ENCODE assay signal across 18 cellular contexts in genomic region chr4:87934157-87934704, GRCh38. TPM values are rescaled to one million over a fixed set of nuclear protein-coding genes. Genes with fewer than 3 reads are reported as not detected.
A peak's percentile ranks its signal among the peaks of the same experiment; 100 is the strongest.
DNase-seq lines count a peak whose midpoint lies in the region; ATAC-seq, FAIRE-seq and TF ChIP-seq lines count a peak whose summit lies in the region.
"Had no signal": no experiment of that assay in that cellular context is flagged by ENCODE, and none has a peak within 500 bp of the region (broad histone marks: within the 10 kb centered on the region; RNA-seq: fewer than 3 reads in every experiment).

No MANE protein-coding gene starts in this region.

- RAD21 ChIA-PET in HCT116 (lab: Charles Lee; ENCODE audit: low non-redundant PET in 1 of 2, low total read pairs in 2 of 2, uncharacterized antibody in 2 of 2, unreplicated experiment in 2 of 2), result no interaction called here

- no peaks in the 10 kb centered on the region for H3F3A ChIP-seq in SK-N-SH (replicated peaks; ENCODE audit: insufficient read depth)

- H2AFZ ChIP-seq in HCT116 (ENCODE audit: low read depth, low read length, poor library complexity, severe bottlenecking) (peak overlapping the region; percentile 57), Karpas-422 (ENCODE audit: low read length) (no peak overlapping the region), SK-N-SH (ENCODE audit: low read depth) (no peak overlapping the region)
- H2AFZ ChIP-seq: GM23248 had no signal

- H3K36me3 ChIP-seq in HCT116 (ENCODE audit: control insufficient read depth in 1 of 2, insufficient read depth in 2 of 2, low read length in 2 of 2) (no peaks in the 10 kb centered on the region), Karpas-422 (ENCODE audit: insufficient read depth, low read length) (no peaks in the 10 kb centered on the region), endodermal cell (ENCODE audit: control insufficient read depth, insufficient read depth, low read length) (peaks cover 39% of the 10 kb centered on the region), kidney (ENCODE audit: control insufficient read depth in 1 of 2, insufficient read depth in 2 of 2, low read length in 2 of 2) (no peaks in the 10 kb centered on the region), SK-N-SH (replicated peaks in 1 of 2; ENCODE audit: control insufficient read depth in 1 of 2, insufficient read depth in 2 of 2, low read length in 1 of 2) (no peaks in the 10 kb centered on the region)

- TF ChIP-seq CTCF in HCT116 (IDR thresholded peaks at IDR 0.05 in 2 of 3, conservative IDR thresholded peaks at IDR 0.05 in 1 of 3; ENCODE audit: borderline replicate concordance in 1 of 3, insufficient read depth in 1 of 3, low read depth in 2 of 3, low read length in 2 of 3) (no peak), endodermal cell (conservative IDR thresholded peaks at IDR 0.05) (no peak), kidney (IDR thresholded peaks at IDR 0.05; ENCODE audit: borderline replicate concordance, extremely low read depth, insufficient read depth) (no peak), SK-N-SH (IDR thresholded peaks at IDR 0.05) (no peak)

- H4K20me1 ChIP-seq in HCT116 (ENCODE audit: insufficient read depth), result no peaks in the 10 kb centered on the region
- no peaks in the 10 kb centered on the region for H4K20me1 ChIP-seq in Karpas-422 (ENCODE audit: insufficient read depth, low read depth, low read length)
- H4K20me1 ChIP-seq in SK-N-SH (ENCODE audit: insufficient read depth), result no peaks in the 10 kb centered on the region

- peaks cover 2% of the 10 kb centered on the region for H3K27me3 Mint-ChIP-seq in endodermal cell (ENCODE audit: insufficient read depth)

- H3K4me3 Mint-ChIP-seq in endodermal cell, result no peak overlapping the region
- H3K4me3 Mint-ChIP-seq: CD4-positive, alpha-beta memory T cell had no signal

- WGBS in endodermal cell (ENCODE audit: insufficient coverage in 1 of 2, insufficient read length in 1 of 2), 2 experiments, result 95 to 100% methylated on average over 2 of the region's 2 CpGs
- WGBS in SK-N-SH (ENCODE audit: low lambda C conversion rate), result 63% methylated on average over 2 of the region's 2 CpGs

- ATAC-seq in HCT116, result no peak
- ATAC-seq in GM18867 (IDR thresholded peaks at IDR 0.05; ENCODE audit: unreplicated experiment), result no peak
- no peak for ATAC-seq in HG02610 (IDR thresholded peaks at IDR 0.05; ENCODE audit: unreplicated experiment)
- ATAC-seq: GM12878 had no signal

- H3K27ac ChIP-seq in HCT116 (ENCODE audit: low read depth, low read length), result no peak overlapping the region
- no peak overlapping the region for H3K27ac ChIP-seq in Karpas-422 (ENCODE audit: low read length)
- H3K27ac ChIP-seq in endodermal cell (ENCODE audit: low read depth, low read length), result no peak overlapping the region
- no peak overlapping the region for H3K27ac ChIP-seq in kidney (ENCODE audit: low read depth in 2 of 2, low read length in 2 of 2)
- H3K27ac ChIP-seq in SK-N-SH (ENCODE audit: low read depth in 2 of 2, low read length in 1 of 2), result no peak overlapping the region
- H3K27ac ChIP-seq: GM23248 had no signal

- CTCF ChIA-PET in HCT116 (lab: Charles Lee), result no interaction called here
- CTCF ChIA-PET in SK-N-SH (lab: Yijun Ruan, JAX), result interaction anchor here (1.0 kb wide), 1 partner anchor 106 kb away, joined by 3 read pairs; no protein-coding TSS in a partner anchor

- peaks cover 0 to 6% of the 10 kb centered on the region in 2 experiments; a peak in 1 of 4 replicates for H3K9me3 ChIP-seq in HCT116 (ENCODE audit: control insufficient read depth in 1 of 2, insufficient read depth in 1 of 2, low read depth in 1 of 2, low read length in 2 of 2)
- no peaks in the 10 kb centered on the region for H3K9me3 ChIP-seq in Karpas-422 (ENCODE audit: low read length)
- peaks cover 15% of the 10 kb centered on the region for H3K9me3 ChIP-seq in endodermal cell (ENCODE audit: control insufficient read depth, low read length)
- H3K9me3 ChIP-seq in kidney (ENCODE audit: control insufficient read depth in 1 of 2, low read length in 2 of 2), result peaks cover 0 to 5% of the 10 kb centered on the region in 2 donors
- H3K9me3 ChIP-seq in SK-N-SH, result no peaks in the 10 kb centered on the region

- no peaks in the 10 kb centered on the region for H3K9me2 ChIP-seq in HCT116 (ENCODE audit: insufficient read depth)
- no peaks in the 10 kb centered on the region for H3K9me2 ChIP-seq in Karpas-422 (replicated peaks; ENCODE audit: insufficient read depth, low read length)
- H3K9me2 ChIP-seq in SK-N-SH, result no peaks in the 10 kb centered on the region

- DNase-seq in HCT116 (ENCODE audit: low read depth, low spot score) (no peak), Karpas-422 (peak; percentile 26), endodermal cell (no peak), kidney (no peak), SK-N-SH (no peak), DMS79 (lab: John Stamatoyannopoulos, UW) (no peak)
- DNase-seq: C1 segment of cervical spinal cord; Calu3; CD4-positive, alpha-beta memory T cell; COR-L47; EL; GDM1; GM23248; HCEC 1CT had no signal

- H3K4me3 ChIP-seq in HCT116 (replicated peaks in 1 of 2; ENCODE audit: low read depth in 1 of 2, low read length in 2 of 2) (no peak overlapping the region), Karpas-422 (ENCODE audit: low read length) (no peak overlapping the region), endodermal cell (ENCODE audit: low read length) (peak overlapping the region; percentile 71), kidney (ENCODE audit: low read length in 2 of 2) (no peak overlapping the region), SK-N-SH (ENCODE audit: low read depth in 2 of 2, low read length in 1 of 2) (no peak overlapping the region)
- H3K4me3 ChIP-seq: GM12878, GM23248 had no signal

- peak overlapping the region; percentile 16 for H3K27ac Mint-ChIP-seq in endodermal cell
- H3K27ac Mint-ChIP-seq: CD4-positive, alpha-beta memory T cell had no signal

- H3K9ac ChIP-seq in HCT116 (ENCODE audit: low read length), result no peak overlapping the region
- H3K9ac ChIP-seq in Karpas-422 (ENCODE audit: low read length), result no peak overlapping the region
- H3K9ac ChIP-seq in endodermal cell (ENCODE audit: extremely low read depth, low read length, poor library complexity, severe bottlenecking), result no peak overlapping the region
- H3K9ac ChIP-seq in kidney (ENCODE audit: low read length in 2 of 2), result no peak overlapping the region
- H3K9ac ChIP-seq in SK-N-SH, result no peak overlapping the region
- H3K9ac ChIP-seq: GM23248 had no signal

- intact Hi-C loops in HCT116 (cut with micrococcal nuclease), result no loop called here
- intact Hi-C loops in kidney (cut with DNase I), result no loop called here

- TF ChIP-seq EP300 in SK-N-SH (IDR thresholded peaks at IDR 0.05; ENCODE audit: borderline replicate concordance in 1 of 2, low read depth in 1 of 2, low read length in 1 of 2), result no peak

- POLR2A ChIA-PET in HCT116 (lab: Charles Lee), result interaction anchor here (0.9 kb wide), 1 partner anchor 276 kb away, joined by 3 read pairs; no protein-coding TSS in a partner anchor
- POLR2A ChIA-PET in SK-N-SH (lab: Yijun Ruan, JAX), result no interaction called here

- H3K4me1 ChIP-seq in HCT116 (ENCODE audit: control insufficient read depth in 1 of 2, insufficient read depth in 2 of 2, low read length in 2 of 2) (no peaks in the 10 kb centered on the region), Karpas-422 (ENCODE audit: low read length) (no peaks in the 10 kb centered on the region), endodermal cell (ENCODE audit: control insufficient read depth, insufficient read depth, low read length) (no peaks in the 10 kb centered on the region), kidney (ENCODE audit: control insufficient read depth in 1 of 2, insufficient read depth in 1 of 2, low read depth in 1 of 2, low read length in 2 of 2) (no peaks in the 10 kb centered on the region), SK-N-SH (ENCODE audit: control insufficient read depth in 1 of 2, insufficient read depth in 2 of 2, low read depth in 1 of 2, low read length in 1 of 2) (no peaks in the 10 kb centered on the region)

- peak; percentile 49 for FAIRE-seq in kidney (lab: Jason Lieb, UNC)
- FAIRE-seq: GM12878, H54 had no signal

- no peak for TF ChIP-seq POLR2A in HCT116 (IDR thresholded peaks at IDR 0.05; ENCODE audit: borderline replicate concordance, extremely low read depth, insufficient read depth, insufficient read length)

- H3K79me2 ChIP-seq in HCT116 (ENCODE audit: insufficient read depth, low read length), result no peaks in the 10 kb centered on the region
- H3K79me2 ChIP-seq in Karpas-422 (ENCODE audit: low read length), result no peaks in the 10 kb centered on the region
- no peaks in the 10 kb centered on the region for H3K79me2 ChIP-seq in SK-N-SH (ENCODE audit: insufficient read depth)

- no peak for TF ChIP-seq RAD21 in HCT116 (IDR thresholded peaks at IDR 0.05; ENCODE audit: low read depth)
- TF ChIP-seq RAD21 in SK-N-SH (IDR thresholded peaks at IDR 0.05; ENCODE audit: low read length), result no peak

- peaks cover 38% of the 10 kb centered on the region for H3K36me3 Mint-ChIP-seq in endodermal cell (ENCODE audit: low read depth)
- H3K36me3 Mint-ChIP-seq: CD4-positive, alpha-beta memory T cell had no signal

- no TSS peak for BruUV-seq in HCT116 (replicated peaks; lab: Mats Ljungman, UMichigan)

- H3K27me3 ChIP-seq in HCT116 (ENCODE audit: insufficient read depth, low read length) (no peaks in the 10 kb centered on the region), Karpas-422 (ENCODE audit: low read length) (no peaks in the 10 kb centered on the region), endodermal cell (ENCODE audit: control insufficient read depth, insufficient read depth, low read length, poor library complexity, severe bottlenecking) (no peaks in the 10 kb centered on the region), SK-N-SH (ENCODE audit: insufficient read depth) (no peaks in the 10 kb centered on the region)

- H3K9me3 Mint-ChIP-seq in endodermal cell, result peaks cover 9% of the 10 kb centered on the region

- H3K4me2 ChIP-seq in HCT116 (ENCODE audit: low read length), result no peak overlapping the region
- no peak overlapping the region for H3K4me2 ChIP-seq in Karpas-422 (ENCODE audit: low read depth, low read length, poor library complexity, severe bottlenecking)
- H3K4me2 ChIP-seq in SK-N-SH, result no peak overlapping the region

- H3K4me1 Mint-ChIP-seq in endodermal cell, result peaks cover 20% of the 10 kb centered on the region

TF ChIP-seq in HCT116, 20 proteins besides CTCF, POLR2A, EP300 and RAD21 (continues in another document):
- TF ChIP-seq SRF (IDR thresholded peaks at IDR 0.05; ENCODE audit: low read depth), result no peak

RNA-seq across cellular contexts. Expression of gene SPP1, which starts 41.3 kb away (rescaled TPM):
- total RNA-seq in HCT116 (2021; ENCODE audit: unreplicated experiment) (4.1 TPM), endodermal cell (1 to 10 TPM in 1 of 2 donors, under 1 TPM in 1; 0.31 to 8.8 TPM), kidney (5,484 TPM)
- 0.35 and 0.40 TPM in 2 replicates for polyA plus RNA-seq in HCT116 (2012)
- not detected in 2 replicates for total RNA-seq in Karpas-422 (2014; rRNA removed; shearing (Covaris generic); ENCODE audit: low replicate concordance)
- polyA plus RNA-seq in endodermal cell (2013, experiment 1 of 2), result 17.8 TPM
- polyA plus RNA-seq in endodermal cell (2013, experiment 2 of 2), result 27.3 TPM
- polyA plus RNA-seq in kidney (ENCODE audit: insufficient read depth, low read depth, low replicate concordance) (6,594 TPM), SK-N-SH (2012; rRNA removed) (0.82 and 1.3 TPM in 2 replicates)
- 0.81 and 1.1 TPM in 2 replicates for polyA plus RNA-seq in SK-N-SH (2012; cell fraction: cytosol; rRNA removed)
- polyA plus RNA-seq in SK-N-SH (2012; cell fraction: nucleus; rRNA removed), result 2.5 and 3.9 TPM in 2 replicates
- polyA plus RNA-seq: CD4-positive, alpha-beta memory T cell had no signal

Comparison
In these comparisons a context has a peak if more than half of its experiments do, and no peak if none do; other contexts are left out.
1. RNA of gene SPP1, which starts 41.3 kb away (total RNA-seq): 5,484 TPM in kidney (single experiment); 0.31 to 8.8 TPM in endodermal cell, 4.1 TPM in HCT116 (single experiment) and not detected in Karpas-422; every median in the first group is over 100 times any median in the second.